Comparison of ENCODE assay signal across 10 cellular contexts in genomic region chr17:76643553-76644148, GRCh38. TPM values are rescaled to one million over a fixed set of nuclear protein-coding genes. Genes with fewer than 3 reads are reported as not detected.
DNase-seq lines count a peak whose midpoint lies in the region; ATAC-seq and TF ChIP-seq lines count a peak whose summit lies in the region.
"Had no signal": no experiment of that assay in that cellular context is flagged by ENCODE, and none has a peak within 500 bp of the region (broad histone marks: within the 10 kb centered on the region; RNA-seq: fewer than 3 reads in every experiment).

A gene with protein sequence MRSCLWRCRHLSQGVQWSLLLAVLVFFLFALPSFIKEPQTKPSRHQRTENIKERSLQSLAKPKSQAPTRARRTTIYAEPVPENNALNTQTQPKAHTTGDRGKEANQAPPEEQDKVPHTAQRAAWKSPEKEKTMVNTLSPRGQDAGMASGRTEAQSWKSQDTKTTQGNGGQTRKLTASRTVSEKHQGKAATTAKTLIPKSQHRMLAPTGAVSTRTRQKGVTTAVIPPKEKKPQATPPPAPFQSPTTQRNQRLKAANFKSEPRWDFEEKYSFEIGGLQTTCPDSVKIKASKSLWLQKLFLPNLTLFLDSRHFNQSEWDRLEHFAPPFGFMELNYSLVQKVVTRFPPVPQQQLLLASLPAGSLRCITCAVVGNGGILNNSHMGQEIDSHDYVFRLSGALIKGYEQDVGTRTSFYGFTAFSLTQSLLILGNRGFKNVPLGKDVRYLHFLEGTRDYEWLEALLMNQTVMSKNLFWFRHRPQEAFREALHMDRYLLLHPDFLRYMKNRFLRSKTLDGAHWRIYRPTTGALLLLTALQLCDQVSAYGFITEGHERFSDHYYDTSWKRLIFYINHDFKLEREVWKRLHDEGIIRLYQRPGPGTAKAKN (minus strand): TSS chr17:76643757. CDS start chr17:76643638, 119 bp downstream.

- H3K4me3 Mint-ChIP-seq in neural crest cell (no peak within 1 kb of the TSS), HFFc6 (no peak within 1 kb of the TSS)
- H3K4me3 Mint-ChIP-seq: IgD-negative memory B cell; natural killer cell treated with Interleukin-12 subunit alpha and Interleukin-12 subunit beta and Interleukin-15 and Interleukin-18, amount 100 ng/mL, for 72 hours had no signal

- H3K9me3 Mint-ChIP-seq in neural crest cell, result no peaks in the 10 kb centered on the region
- peaks cover 9% of the 10 kb centered on the region for H3K9me3 Mint-ChIP-seq in HFFc6

- H3K4me1 ChIP-seq in duodenal mucosa (ENCODE audit: control insufficient read depth in 1 of 2, insufficient read depth in 2 of 2, low read length in 2 of 2), result peaks cover 24 to 26% of the 10 kb centered on the region in 2 donors
- H3K4me1 ChIP-seq in smooth muscle cell (ENCODE audit: low read depth), result no peaks in the 10 kb centered on the region

- no peak for TF ChIP-seq CTCF in neural crest cell (conservative IDR thresholded peaks at IDR 0.05)
- TF ChIP-seq CTCF in smooth muscle cell (IDR thresholded peaks at IDR 0.05; ENCODE audit: borderline replicate concordance, insufficient read depth, poor library complexity, severe bottlenecking), result no peak
- TF ChIP-seq CTCF in HFFc6 (IDR thresholded peaks at IDR 0.05), result no peak

- H3K4me3 ChIP-seq in duodenal mucosa (ENCODE audit: low read depth in 1 of 2, low read length in 2 of 2) (peak within 1 kb of the TSS; percentile 81 to 86), smooth muscle cell (no peak within 1 kb of the TSS)

- H4K20me1 ChIP-seq in smooth muscle cell (ENCODE audit: low read depth), result no peaks in the 10 kb centered on the region

- peak within 1 kb of the TSS; percentile 48 for H3K27ac Mint-ChIP-seq in neural crest cell (ENCODE audit: unreplicated experiment)
- H3K27ac Mint-ChIP-seq in HFFc6, result no peak within 1 kb of the TSS
- H3K27ac Mint-ChIP-seq: natural killer cell treated with Interleukin-12 subunit alpha and Interleukin-12 subunit beta and Interleukin-15 and Interleukin-18, amount 100 ng/mL, for 72 hours had no signal

- H3K9me3 ChIP-seq in duodenal mucosa (ENCODE audit: control insufficient read depth in 1 of 2, low read length in 2 of 2), result no peaks in the 10 kb centered on the region
- no peaks in the 10 kb centered on the region for H3K9me3 ChIP-seq in smooth muscle cell (replicated peaks; ENCODE audit: low read depth)

- ATAC-seq in HG03354 (IDR thresholded peaks at IDR 0.05; ENCODE audit: poor library complexity, severe bottlenecking, unreplicated experiment), result no peak
- ATAC-seq: natural killer cell treated with Interleukin-12 subunit alpha and Interleukin-12 subunit beta and Interleukin-15 and Interleukin-18, amount 100 ng/mL, for 72 hours had no signal

- H3K9ac ChIP-seq in duodenal mucosa (ENCODE audit: low read depth in 1 of 2, low read length in 2 of 2) (peak within 1 kb of the TSS; percentile 81 to 82), smooth muscle cell (ENCODE audit: low read depth) (no peak within 1 kb of the TSS)

- no peak within 1 kb of the TSS for H2AFZ ChIP-seq in smooth muscle cell (ENCODE audit: low read depth)

- peaks cover 22% of the 10 kb centered on the region for H3K4me1 Mint-ChIP-seq in neural crest cell
- H3K4me1 Mint-ChIP-seq in HFFc6 (ENCODE audit: low read depth), result no peaks in the 10 kb centered on the region
- H3K4me1 Mint-ChIP-seq: IgD-negative memory B cell had no signal

- H3F3A ChIP-seq in smooth muscle cell (ENCODE audit: low read depth), result no peaks in the 10 kb centered on the region

- H3K79me2 ChIP-seq in smooth muscle cell (ENCODE audit: low read depth), result no peaks in the 10 kb centered on the region

- H3K27me3 Mint-ChIP-seq in neural crest cell (ENCODE audit: low read depth) (no peaks in the 10 kb centered on the region), HFFc6 (ENCODE audit: insufficient read depth) (peaks cover 52% of the 10 kb centered on the region)

- H3K36me3 Mint-ChIP-seq in neural crest cell (ENCODE audit: low read depth) (no peaks in the 10 kb centered on the region), HFFc6 (ENCODE audit: low read depth) (peaks cover 4% of the 10 kb centered on the region; the same call in 1 of the 2 replicates)

- DNase-seq in DMS153 treated with DMSO at 0.1 percent for 48 hours (lab: John Stamatoyannopoulos, UW; ENCODE audit: unreplicated experiment) (peak; percentile 30), T-helper 22 cell (ENCODE audit: low read depth) (peak; percentile 13), neural crest cell (ENCODE audit: low read depth, low spot score) (no peak), smooth muscle cell (lab: John Stamatoyannopoulos, UW; ENCODE audit: unreplicated experiment) (no peak), iPS-NIHi7 (ENCODE audit: extremely low spot score) (no peak), HFFc6 (no peak)

- H3K27me3 ChIP-seq in duodenal mucosa (ENCODE audit: control insufficient read depth in 1 of 2, insufficient read depth in 2 of 2, low read length in 2 of 2) (peaks cover 0 to 5% of the 10 kb centered on the region in 2 donors), smooth muscle cell (ENCODE audit: low read depth) (no peaks in the 10 kb centered on the region)

- H3K27ac ChIP-seq in duodenal mucosa (ENCODE audit: low read depth, low read length) (peak within 1 kb of the TSS; percentile 64), smooth muscle cell (ENCODE audit: low read depth) (no peak within 1 kb of the TSS)

- H3K4me2 ChIP-seq in smooth muscle cell, result no peak within 1 kb of the TSS

- no peaks in the 10 kb centered on the region for H3K36me3 ChIP-seq in duodenal mucosa (ENCODE audit: control insufficient read depth in 1 of 2, insufficient read depth in 2 of 2, low read length in 2 of 2)
- no peaks in the 10 kb centered on the region for H3K36me3 ChIP-seq in smooth muscle cell (ENCODE audit: low read depth)

- WGBS in smooth muscle cell (ENCODE audit: low lambda C conversion rate), result 86% methylated on average over 7 of the region's 7 CpGs

RNA-seq across cellular contexts. Expression of the gene that starts here (rescaled TPM):
- total RNA-seq in neural crest cell (not detected in 2 replicates), smooth muscle cell (not detected in 2 replicates)
- not detected in 2 replicates for polyA plus RNA-seq in smooth muscle cell
- total RNA-seq in HFFc6 (2021; fragmentation: NEBNext Ultra II Directional; extraction: Animal tissue kit (Norgen Biotek cat#: 25700)), result not detected
- total RNA-seq: natural killer cell treated with Interleukin-12 subunit alpha and Interleukin-12 subunit beta and Interleukin-15 and Interleukin-18, amount 100 ng/mL, for 72 hours had no signal

Comparison
In these comparisons a context has a peak if more than half of its experiments do, and no peak if none do; other contexts are left out.
1. DNase-seq: peak in DMS153 treated with DMSO at 0.1 percent for 48 hours (single experiment) and T-helper 22 cell (single experiment); none in neural crest cell (single experiment), smooth muscle cell (single experiment), iPS-NIHi7 (single experiment) and HFFc6 (single experiment).